In the genomic region with DNA sequence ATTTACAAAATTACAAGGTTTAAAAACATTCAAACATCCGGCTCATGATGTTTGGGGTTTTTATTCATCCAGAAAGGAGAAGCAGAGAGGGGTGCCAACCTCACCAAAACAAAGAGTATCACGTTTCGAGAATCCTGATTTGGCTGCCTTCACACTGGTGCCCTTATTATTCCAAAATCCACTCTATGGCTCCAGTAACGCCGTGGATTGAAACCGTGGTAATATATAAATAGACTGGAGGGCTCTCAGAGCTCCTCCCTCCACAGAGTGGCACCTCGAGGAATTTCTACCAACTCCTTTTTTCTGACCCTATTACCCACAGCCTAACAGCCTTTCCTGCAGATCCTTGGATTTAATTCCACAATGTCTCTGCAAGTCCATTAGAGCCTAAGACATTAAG, we compare ENCODE assay signal across 14 cellular contexts.
DNase-seq lines count a peak whose midpoint lies in the region; ATAC-seq and TF ChIP-seq lines count a peak whose summit lies in the region.
"Had no signal": no experiment of that assay in that cellular context is flagged by ENCODE, and none has a peak within 500 bp of the region (broad histone marks: within the 10 kb centered on the region; RNA-seq: fewer than 3 reads in every experiment).

No MANE protein-coding gene starts in this region.

- H3K9ac ChIP-seq in skeletal muscle satellite cell (ENCODE audit: low read depth, low read length), result no peak overlapping the region

- H3K36me3 ChIP-seq in gastroesophageal sphincter (no peaks in the 10 kb centered on the region), skeletal muscle satellite cell (ENCODE audit: insufficient read depth, low read length) (no peaks in the 10 kb centered on the region), spleen (no peaks in the 10 kb centered on the region)
- H3K36me3 ChIP-seq: adrenal gland had no signal

- H3K27ac ChIP-seq in gastroesophageal sphincter (peak overlapping the region; percentile 25 to 70 (median 62)), spleen (peak overlapping the region in 2 of 8 donors; percentile 10 to 38)
- H3K27ac ChIP-seq: adrenal gland had no signal

- intact Hi-C loops in spleen (cut with DNase I; ENCODE audit: low total_unique reads), result no loop called here

- H3K27me3 ChIP-seq in gastroesophageal sphincter, result no peaks in the 10 kb centered on the region
- peaks cover 6% of the 10 kb centered on the region for H3K27me3 ChIP-seq in skeletal muscle satellite cell (ENCODE audit: control insufficient read depth, insufficient read depth, low read length)
- H3K27me3 ChIP-seq in spleen (replicated peaks in 1 of 7), result no peaks in the 10 kb centered on the region
- H3K27me3 ChIP-seq: adrenal gland had no signal

- H3K4me1 ChIP-seq in gastroesophageal sphincter, result peaks cover 0 to 46% (median 5%) of the 10 kb centered on the region in 3 donors
- peaks cover 28% of the 10 kb centered on the region for H3K4me1 ChIP-seq in skeletal muscle satellite cell (ENCODE audit: control insufficient read depth, insufficient read depth, low read length)
- peaks cover 0 to 15% (median 4%) of the 10 kb centered on the region in 6 donors for H3K4me1 ChIP-seq in spleen

- no peak for TF ChIP-seq EP300 in gastroesophageal sphincter (IDR thresholded peaks at IDR 0.05)

- ATAC-seq in gastroesophageal sphincter (peak; percentile 29), HG02973 (IDR thresholded peaks at IDR 0.05; ENCODE audit: unreplicated experiment) (no peak), HG02571 (IDR thresholded peaks at IDR 0.05; ENCODE audit: unreplicated experiment) (no peak), GM18907 (IDR thresholded peaks at IDR 0.05; ENCODE audit: unreplicated experiment) (no peak)

- no peak for TF ChIP-seq CTCF in gastroesophageal sphincter (IDR thresholded peaks at IDR 0.05)
- TF ChIP-seq CTCF in spleen (IDR thresholded peaks at IDR 0.05 in 8 of 11, conservative IDR thresholded peaks at IDR 0.05 in 3 of 11), result no peak

- no peaks in the 10 kb centered on the region for H3K9me3 ChIP-seq in gastroesophageal sphincter
- H3K9me3 ChIP-seq in skeletal muscle satellite cell (replicated peaks; ENCODE audit: low read length), result no peaks in the 10 kb centered on the region
- H3K9me3 ChIP-seq in spleen, result no peaks in the 10 kb centered on the region
- H3K9me3 ChIP-seq: adrenal gland had no signal

- no peak overlapping the region for H3K4me3 ChIP-seq in gastroesophageal sphincter
- H3K4me3 ChIP-seq in skeletal muscle satellite cell (ENCODE audit: low read length), result no peak overlapping the region
- no peak overlapping the region for H3K4me3 ChIP-seq in spleen
- H3K4me3 ChIP-seq: adrenal gland had no signal

- peak overlapping the region; percentile 47 for H3K4me2 ChIP-seq in skeletal muscle satellite cell (ENCODE audit: low read length)

- WGBS in gastroesophageal sphincter (ENCODE audit: low coverage in 1 of 2), 2 donors, result 35 to 63% methylated on average over 3 to 7 of the region's 7 CpGs
- 57 to 82% (median 64%) methylated on average over 7 of the region's 7 CpGs for WGBS in spleen, 5 donors

- peak; percentile 77 for DNase-seq in NCI-H1092 treated with DMSO at 0.1 percent for 48 hours (lab: John Stamatoyannopoulos, UW)
- peak; percentile 49 for DNase-seq in NCI-H2171 (lab: John Stamatoyannopoulos, UW)
- no peak for DNase-seq in spleen
- DNase-seq: activated CD4-positive, alpha-beta T cell treated with anti-CD3 and anti-CD28 coated beads for 1 hour; activated T-cell treated with anti-CD3 and anti-CD28 coated beads, Interleukin-2, amount 50 U/mL, for 1 hour; adrenal gland; cortex of kidney; MV-4-11; retina had no signal

- no peak for TF ChIP-seq POLR2A in gastroesophageal sphincter (IDR thresholded peaks at IDR 0.05)
- TF ChIP-seq POLR2A in spleen (IDR thresholded peaks at IDR 0.05), result no peak
